In the genomic region with DNA sequence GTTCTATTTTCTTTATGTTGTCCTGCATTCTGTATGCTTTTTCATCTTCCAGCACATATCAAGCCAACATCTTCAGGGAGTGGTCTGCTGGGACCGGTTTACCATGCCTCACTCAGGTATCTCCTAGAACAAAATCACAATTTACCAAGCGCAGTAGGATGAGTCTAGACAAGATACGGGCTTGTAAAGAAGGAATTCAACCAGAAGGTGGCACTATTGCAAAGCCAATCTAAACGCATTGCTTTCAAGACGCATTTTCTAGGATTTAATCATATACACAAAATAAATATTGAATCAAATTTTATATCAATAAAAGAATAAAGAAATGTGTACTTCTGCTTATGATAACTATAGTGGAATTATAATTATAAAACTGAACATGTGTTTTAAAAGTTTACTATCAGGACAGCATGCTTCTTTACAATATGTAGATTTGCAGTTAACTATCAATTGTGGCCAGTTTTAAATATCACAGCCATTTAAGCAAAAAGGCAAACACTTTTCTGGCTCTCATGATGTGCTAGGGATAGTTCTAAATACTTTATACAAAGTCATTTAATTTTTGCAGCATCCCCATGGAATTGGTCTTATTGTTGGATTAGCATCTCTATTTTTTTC, we compare ENCODE assay signal across 8 cellular contexts. TPM values are rescaled to one million over a fixed set of nuclear protein-coding genes. Genes with fewer than 3 reads are reported as not detected.
DNase-seq lines count a peak whose midpoint lies in the region; ATAC-seq and TF ChIP-seq lines count a peak whose summit lies in the region.

No MANE protein-coding gene starts in this region.

- CTCF ChIA-PET in Calu3 (lab: Charles Lee), result no interaction called here

- BruUV-seq in Calu3 (replicated peaks; lab: Mats Ljungman, UMichigan), result no TSS peak

- peak; percentile 86 for ATAC-seq in DND-41 (ENCODE audit: insufficient read depth, low read depth)
- ATAC-seq in GM19395 (IDR thresholded peaks at IDR 0.05; ENCODE audit: unreplicated experiment), result peak; percentile 62
- ATAC-seq in HG03457 (IDR thresholded peaks at IDR 0.05; ENCODE audit: unreplicated experiment), result peak; percentile 52

- intact Hi-C loops in Calu3 (cut with micrococcal nuclease; ENCODE audit: unreplicated experiment), result loop anchor here (1.0 kb wide), 1 partner anchor 267 kb away; no protein-coding TSS in a partner anchor

- H3K9me3 Mint-ChIP-seq in Calu3 (ENCODE audit: low read depth, unreplicated experiment), result no peaks in the 10 kb centered on the region

- no peak overlapping the region for H3K27ac Mint-ChIP-seq in Calu3 (ENCODE audit: unreplicated experiment)

- peaks cover 16% of the 10 kb centered on the region for H3K27me3 Mint-ChIP-seq in Calu3 (ENCODE audit: unreplicated experiment)

- H3K9me3 ChIP-seq in DND-41 (ENCODE audit: insufficient read depth, low read length, severe bottlenecking), result no peaks in the 10 kb centered on the region

- in situ Hi-C loops in astrocyte of the cerebellum (cut with HindIII; ENCODE audit: low sequenced_read_pairs), result no loop called here

- no peaks in the 10 kb centered on the region for H3K36me3 ChIP-seq in DND-41 (ENCODE audit: insufficient read depth, low read length)

- DNase-seq in DND-41, result peak; percentile 37
- peak; percentile 68 for DNase-seq in NCI-H748 (lab: John Stamatoyannopoulos, UW; ENCODE audit: unreplicated experiment)
- DNase-seq in astrocyte of the cerebellum (ENCODE audit: low read depth), result peak; percentile 64
- peak; percentile 17 for DNase-seq in hepatic stellate cell (ENCODE audit: low spot score)
- peak; percentile 39 for DNase-seq in skeletal muscle cell (ENCODE audit: low read depth)
- no peak for DNase-seq in Calu3

- H3K79me2 ChIP-seq in DND-41 (ENCODE audit: insufficient read depth, low read length), result no peaks in the 10 kb centered on the region

- H4K20me1 ChIP-seq in DND-41 (ENCODE audit: insufficient read depth, low read length), result no peaks in the 10 kb centered on the region

- peaks cover 9% of the 10 kb centered on the region for H3K27me3 ChIP-seq in DND-41 (ENCODE audit: insufficient read depth, low read length, poor library complexity)

- H3K27ac ChIP-seq in DND-41 (ENCODE audit: low read length), result no peak overlapping the region

- no peaks in the 10 kb centered on the region for H3K36me3 Mint-ChIP-seq in Calu3 (ENCODE audit: insufficient read depth, unreplicated experiment)

- TF ChIP-seq CTCF in DND-41 (IDR thresholded peaks at IDR 0.05; ENCODE audit: borderline replicate concordance, extremely low read depth, low read length, poor library complexity, severe bottlenecking) (peak; percentile 85), astrocyte of the cerebellum (IDR thresholded peaks at IDR 0.05; ENCODE audit: low read depth, low read length, missing control alignments) (peak; percentile 70), Calu3 (IDR thresholded peaks at IDR 0.05; ENCODE audit: unreplicated experiment) (no peak)

- no peak overlapping the region for H2AFZ ChIP-seq in DND-41 (ENCODE audit: low read depth, low read length)

- H3K9ac ChIP-seq in DND-41 (ENCODE audit: low read depth, low read length), result no peak overlapping the region

- no peaks in the 10 kb centered on the region for H3K4me1 ChIP-seq in DND-41 (ENCODE audit: insufficient read depth, low read length)

- H3K4me3 ChIP-seq in DND-41 (ENCODE audit: low read depth in 1 of 2, low read length in 2 of 2), result no peak overlapping the region
- no peak overlapping the region for H3K4me3 ChIP-seq in astrocyte of the cerebellum (ENCODE audit: low read depth, low read length)
- no peak overlapping the region for H3K4me3 ChIP-seq in skeletal muscle cell (ENCODE audit: low read depth, low read length)

- H3K4me1 Mint-ChIP-seq in Calu3 (ENCODE audit: low read depth, unreplicated experiment), result no peaks in the 10 kb centered on the region

- H3K4me3 Mint-ChIP-seq in Calu3 (ENCODE audit: low read depth, unreplicated experiment), result no peak overlapping the region

- no peak overlapping the region for H3K4me2 ChIP-seq in DND-41 (ENCODE audit: insufficient read depth, low read length)

RNA-seq across cellular contexts. Expression of a gene that starts 16.1 kb away (rescaled TPM):
- 17.3 and 19.1 TPM in 2 replicates for total RNA-seq in Calu3 (2022)
